1 cellular context compared by ENCODE assay signal in the genomic region with DNA sequence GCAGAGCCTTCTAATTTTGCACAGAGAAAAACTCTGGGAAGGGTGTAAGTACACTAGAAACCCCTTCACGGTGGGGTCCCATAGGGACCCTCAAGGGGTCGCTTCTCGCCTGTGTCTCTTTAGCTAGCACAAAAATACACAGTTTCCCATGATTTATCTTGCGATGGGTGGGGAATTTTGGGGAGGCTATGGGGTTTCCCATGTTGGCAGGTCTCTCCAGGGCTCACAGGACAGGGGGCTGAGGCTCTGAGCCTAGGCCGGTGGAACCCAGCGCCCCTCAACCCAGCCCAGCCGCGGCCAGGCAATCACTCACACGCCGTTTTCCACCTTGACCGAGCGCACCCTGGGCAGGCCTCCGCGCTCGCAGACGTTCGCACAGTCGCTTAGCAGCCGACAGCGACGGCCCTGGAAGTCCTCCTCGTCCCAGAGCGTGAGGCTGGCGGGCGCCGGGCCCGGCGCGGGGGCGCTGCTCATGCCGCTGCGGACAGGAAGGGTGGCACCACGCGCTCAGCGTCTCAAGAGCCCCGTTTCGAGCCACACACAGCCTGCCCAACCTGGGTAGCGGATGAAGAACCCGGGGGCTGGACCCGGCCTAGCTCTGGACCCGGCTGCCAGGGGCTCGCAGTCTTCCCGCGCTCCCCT.
TF ChIP-seq lines count a peak whose summit lies in the region.

No MANE protein-coding gene starts in this region.

TF ChIP-seq in GM23338, 12 proteins besides CTCF, POLR2A, EP300 and RAD21:
- TF ChIP-seq EZH2 (IDR thresholded peaks at IDR 0.05; ENCODE audit: low read depth, unreplicated experiment) (peak; percentile 74), ZNF114 (CRISPR knock-in tag; IDR thresholded peaks at IDR 0.05) (no peak), EZH2phosphoT487 (IDR thresholded peaks at IDR 0.05; ENCODE audit: unreplicated experiment) (peak; percentile 95)
